1 cellular context compared by ENCODE assay signal in the genomic region with DNA sequence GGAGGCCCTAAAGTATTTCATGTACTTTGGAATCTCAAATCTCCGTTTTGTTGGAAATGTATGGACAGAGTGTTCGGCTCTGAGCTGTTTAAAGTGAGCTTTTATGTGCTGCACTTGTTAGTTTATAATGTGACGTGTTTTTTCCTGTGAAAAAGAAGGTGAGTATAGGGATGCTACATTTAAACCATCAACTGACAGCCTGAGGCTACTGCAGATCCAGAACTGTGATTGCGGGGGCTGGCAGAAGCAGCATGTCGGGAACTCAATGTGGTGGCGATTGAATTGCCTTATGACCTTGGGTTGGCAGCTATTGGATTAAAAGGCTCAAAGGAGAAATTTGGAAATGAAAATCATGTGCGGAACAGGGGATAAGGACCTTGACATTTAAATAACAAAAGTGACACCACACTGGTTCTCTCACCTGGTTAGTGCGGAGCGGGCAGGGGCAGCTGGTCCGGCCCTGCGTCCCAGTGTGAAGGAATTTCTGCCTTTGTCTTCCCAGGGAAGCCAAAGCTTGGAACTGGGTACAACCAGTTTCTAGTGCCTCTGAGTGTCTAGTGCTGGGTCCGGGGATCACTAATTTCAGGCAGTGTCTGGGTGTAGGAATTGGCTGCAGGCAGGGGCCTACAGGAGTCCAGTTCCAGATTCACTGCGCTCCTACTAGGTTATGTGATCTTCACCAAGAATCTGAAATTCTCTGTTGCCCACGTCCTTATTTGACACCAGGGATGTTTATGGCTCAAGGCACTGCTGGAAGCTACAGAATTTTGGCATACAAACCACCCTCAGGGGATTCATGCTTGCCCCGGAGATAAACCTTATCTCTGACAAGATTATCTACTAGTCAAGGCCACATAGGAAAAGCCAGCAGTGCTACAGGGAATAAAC.
A peak's percentile ranks its signal among the peaks of the same experiment; 100 is the strongest.
TF ChIP-seq lines count a peak whose summit lies in the region.

No MANE protein-coding gene starts in this region.

TF ChIP-seq in GM23338, 12 proteins besides CTCF, POLR2A, EP300 and RAD21:
- TF ChIP-seq NANOG (IDR thresholded peaks at IDR 0.05; ENCODE audit: borderline replicate concordance) (no peak), POLR2AphosphoS5 (IDR thresholded peaks at IDR 0.05; ENCODE audit: low read depth) (peak; percentile 37; the same call in 1 of the 2 replicates), JUNB (IDR thresholded peaks at IDR 0.05; ENCODE audit: unreplicated experiment) (no peak)
